Comparison of ENCODE assay signal across 18 cellular contexts in the genomic region with DNA sequence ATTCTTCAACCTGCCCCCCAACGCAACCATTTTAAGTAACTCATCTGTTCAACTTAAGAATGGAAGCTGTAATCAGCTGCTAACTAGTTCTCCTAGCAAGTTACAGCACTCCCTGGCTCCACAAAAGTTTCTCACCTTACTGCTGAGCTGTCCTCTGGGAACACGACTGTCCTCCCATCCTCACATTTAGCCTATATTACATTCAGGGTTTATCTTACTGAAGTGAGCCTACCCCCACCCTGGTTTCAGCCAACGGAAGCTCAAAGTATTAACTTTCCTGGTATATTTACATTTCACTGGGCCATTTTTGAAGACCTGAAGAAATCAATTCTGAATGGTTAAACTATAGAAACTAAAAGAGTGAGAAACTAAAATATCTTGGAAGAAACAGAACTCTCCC.
"Had no signal": no experiment of that assay in that cellular context is flagged by ENCODE, and none has a peak within 500 bp of the region (broad histone marks: within the 10 kb centered on the region; RNA-seq: fewer than 3 reads in every experiment).

No MANE protein-coding gene starts in this region.

- H3K36me3 ChIP-seq: upper lobe of right lung had no signal

- DNase-seq: activated CD4-positive, alpha-beta T cell treated with anti-CD3 and anti-CD28 coated beads, Interleukin-2, amount 10 ng/mL, durations not matched to agents 24 days and 14 days; activated CD8-positive, alpha-beta T cell treated with anti-CD3 and anti-CD28 coated beads, Interleukin-2, amount 10 ng/mL, durations not matched to agents 7 days and 5 days; activated naive CD4-positive, alpha-beta T cell treated with anti-CD3 and anti-CD28 coated beads for 36 hours; activated T-cell treated with anti-CD3 and anti-CD28 coated beads, Interleukin-2, amount 50 U/mL, for 24 hours; body of pancreas; effector memory CD8-positive, alpha-beta T cell; foreskin fibroblast; glutamatergic neuron; hippocampal formation; left colon; midbrain; stimulated activated CD4-positive, alpha-beta T cell treated with anti-CD3 and anti-CD28 coated beads, Interleukin-12 subunit alpha, Interleukin-12 subunit beta, amount 100 ng/mL, for 4 hours; stimulated activated CD4-positive, alpha-beta T cell treated with anti-CD3 and anti-CD28 coated beads, Interleukin-1b, Interleukin-23, amount 100 ng/mL, for 48 hours; stimulated activated CD8-positive, alpha-beta memory T cell treated with anti-CD3 and anti-CD28 coated beads, Interleukin-4, amount 100 ng/mL, for 48 hours; stimulated activated naive CD4-positive, alpha-beta T cell; upper lobe of right lung had no signal

- H3K4me3 ChIP-seq: body of pancreas, lung, upper lobe of right lung had no signal

- H3K27me3 ChIP-seq: body of pancreas, upper lobe of right lung had no signal

- ATAC-seq: activated CD8-positive, alpha-beta T cell treated with anti-CD3 and anti-CD28 coated beads, Interleukin-2, amount 10 ng/mL, durations not matched to agents 7 days and 5 days; body of pancreas; effector memory CD8-positive, alpha-beta T cell; left colon; upper lobe of right lung had no signal

- H3K27ac ChIP-seq: body of pancreas, upper lobe of right lung had no signal

- FAIRE-seq: islet of Langerhans had no signal

- H3K4me1 ChIP-seq: body of pancreas, upper lobe of right lung had no signal

- H3K9me3 ChIP-seq: upper lobe of right lung had no signal
